Comparison of ENCODE assay signal across 35 cellular contexts in genomic region chr11:28913883-28914282, GRCh38.
"Had no signal": no experiment of that assay in that cellular context is flagged by ENCODE, and none has a peak within 500 bp of the region (broad histone marks: within the 10 kb centered on the region; RNA-seq: fewer than 3 reads in every experiment).

No MANE protein-coding gene starts in this region.

- DNase-seq: Karpas-422, Kasumi-1, MG63, MM.1S, MV-4-11, NCI-H1048, NCI-H1092, NCI-H1092 treated with DMSO at 0.1 percent for 48 hours, NCI-H1105, NCI-H1105 treated with DMSO at 0.1 percent for 48 hours, NCI-H1417, NCI-H1417 treated with DMSO at 0.1 percent for 48 hours, NCI-H1436, NCI-H1436 treated with DMSO at 0.1 percent for 48 hours, NCI-H146, NCI-H1694, NCI-H1694 treated with DMSO at 0.1 percent for 48 hours, NCI-H187, NCI-H187 treated with DMSO at 0.1 percent for 48 hours, NCI-H1930, NCI-H2029, NCI-H2029 treated with DMSO at 0.1 percent for 48 hours, NCI-H2081, NCI-H2081 treated with DMSO at 0.1 percent for 48 hours, NCI-H2107, NCI-H2171, NCI-H2171 treated with DMSO at 0.1 percent for 48 hours, NCI-H2227 treated with DMSO at 0.1 percent for 48 hours, NCI-H226, NCI-H345, NCI-H446, NCI-H446 treated with DMSO at 0.1 percent for 48 hours, NCI-H510A, NCI-H510A treated with DMSO at 0.1 percent for 48 hours, NCI-H524 treated with DMSO at 0.1 percent for 48 hours had no signal

- H3K27me3 ChIP-seq: MG63 had no signal

- H3K36me3 ChIP-seq: MG63 had no signal

- H3K4me3 ChIP-seq: MG63 had no signal

- H3K9me3 ChIP-seq: MG63 had no signal
